In genomic region chr6:130282234-130282995, GRCh38 we compare ENCODE assay signal across 9 cellular contexts. TPM values are rescaled to one million over a fixed set of nuclear protein-coding genes. Genes with fewer than 3 reads are reported as not detected.
DNase-seq lines count a peak whose midpoint lies in the region; ATAC-seq, FAIRE-seq and TF ChIP-seq lines count a peak whose summit lies in the region.
"Had no signal": no experiment of that assay in that cellular context is flagged by ENCODE, and none has a peak within 500 bp of the region (broad histone marks: within the 10 kb centered on the region; RNA-seq: fewer than 3 reads in every experiment).

No MANE protein-coding gene starts in this region.

- H3K36me3 Mint-ChIP-seq in activated CD8-positive, alpha-beta memory T cell treated with anti-CD3 and anti-CD28 coated beads, Interleukin-2, amount 10 ng/mL, durations not matched to agents 7 days and 5 days = peaks cover 12% of the 10 kb centered on the region
- H3K36me3 Mint-ChIP-seq in T-cell = peaks cover 4% of the 10 kb centered on the region

- H3K27ac ChIP-seq in keratinocyte (ENCODE audit: control insufficient read depth, insufficient read depth, low read length) = no peak overlapping the region

- no peaks in the 10 kb centered on the region for H3K9me1 ChIP-seq in keratinocyte (ENCODE audit: control insufficient read depth, extremely low read depth, insufficient read depth, low read length)

- FAIRE-seq in keratinocyte (lab: Jason Lieb, UNC) = no peak

- no peaks in the 10 kb centered on the region for H3K27me3 Mint-ChIP-seq in activated CD8-positive, alpha-beta memory T cell treated with anti-CD3 and anti-CD28 coated beads, Interleukin-2, amount 10 ng/mL, durations not matched to agents 7 days and 5 days
- no peaks in the 10 kb centered on the region for H3K27me3 Mint-ChIP-seq in T-cell

- H3K4me1 Mint-ChIP-seq in activated CD8-positive, alpha-beta memory T cell treated with anti-CD3 and anti-CD28 coated beads, Interleukin-2, amount 10 ng/mL, durations not matched to agents 7 days and 5 days = peaks cover 12% of the 10 kb centered on the region
- peaks cover 8 to 16% (median 15%) of the 10 kb centered on the region in 3 donors for H3K4me1 Mint-ChIP-seq in T-cell

- CTCF ChIA-PET in activated CD8-positive, alpha-beta memory T cell treated with anti-CD3 and anti-CD28 coated beads, Interleukin-2, amount 10 ng/mL, durations not matched to agents 7 days and 5 days (lab: Charles Lee) = interaction anchor here (0.9 to 1.9 kb wide), 33 partner anchors 9 to 416 kb away, joined by 3 to 10 read pairs (median 3); partner anchors contain the start of gene SAMD3
- CTCF ChIA-PET in T-cell (lab: Charles Lee) = interaction anchor here (0.5 to 1.7 kb wide), 49 partner anchors 9 to 817 kb away, joined by 3 to 15 read pairs (median 4); partner anchors contain the start of gene SAMD3 (in 1 of the 2)

- no peak overlapping the region for H3K4me2 ChIP-seq in keratinocyte (ENCODE audit: control insufficient read depth, extremely low read depth, insufficient read depth, low read depth, low read length)

- dilution Hi-C loops in keratinocyte (cut with MboI; ENCODE audit: extremely low pct_ligation_motif_present, low sequenced_read_pairs) = no loop called here

- peaks cover 2% of the 10 kb centered on the region for H3K9me3 Mint-ChIP-seq in activated CD8-positive, alpha-beta memory T cell treated with anti-CD3 and anti-CD28 coated beads, Interleukin-2, amount 10 ng/mL, durations not matched to agents 7 days and 5 days (ENCODE audit: low read depth)
- peaks cover 0 to 8% (median 0%) of the 10 kb centered on the region in 3 donors for H3K9me3 Mint-ChIP-seq in T-cell

- H3K4me3 Mint-ChIP-seq in activated CD8-positive, alpha-beta memory T cell treated with anti-CD3 and anti-CD28 coated beads, Interleukin-2, amount 10 ng/mL, durations not matched to agents 7 days and 5 days = no peak overlapping the region
- no peak overlapping the region for H3K4me3 Mint-ChIP-seq in T-cell

- no peaks in the 10 kb centered on the region for H3K9me3 ChIP-seq in keratinocyte (ENCODE audit: control insufficient read depth, low read depth, low read length)

- no peaks in the 10 kb centered on the region for H3K79me2 ChIP-seq in keratinocyte (ENCODE audit: control insufficient read depth, insufficient read depth, low read length)

- H3K4me1 ChIP-seq in keratinocyte (ENCODE audit: control insufficient read depth, extremely low read depth, insufficient read depth, low read length) = no peaks in the 10 kb centered on the region

- H3K4me3 ChIP-seq in keratinocyte (ENCODE audit: control insufficient read depth in 2 of 3, extremely low read depth in 1 of 3, insufficient read depth in 2 of 3, low read depth in 1 of 3, low read length in 3 of 3) = no peak overlapping the region

- TF ChIP-seq CTCF in keratinocyte (optimal IDR thresholded peaks at IDR 0.05 in 1 of 3, IDR thresholded peaks at IDR 0.05 in 1 of 3, conservative IDR thresholded peaks at IDR 0.05 in 1 of 3; ENCODE audit: extremely low read depth in 1 of 3, insufficient read depth in 2 of 3, low read length in 3 of 3) = peak; percentile 13 to 55 (median 37)

- DNase-seq in activated CD8-positive, alpha-beta memory T cell treated with anti-CD3 and anti-CD28 coated beads, Interleukin-2, amount 10 ng/mL, durations not matched to agents 7 days and 5 days = peak; percentile 63
- no peak for DNase-seq in activated CD8-positive, alpha-beta memory T cell treated with anti-CD3 and anti-CD28 coated beads, Interleukin-2, amount 50 U/mL, for 48 hours
- DNase-seq in T-cell = peak in 24 of 34 experiments; percentile 4 to 51 (median 20)
- DNase-seq in keratinocyte (ENCODE audit: low read depth, low spot score) = no peak
- no peak for DNase-seq in putamen (ENCODE audit: low spot score)
- no peak for DNase-seq in NCI-H1092 (lab: John Stamatoyannopoulos, UW)

- peak overlapping the region; percentile 73 for H3K27ac Mint-ChIP-seq in activated CD8-positive, alpha-beta memory T cell treated with anti-CD3 and anti-CD28 coated beads, Interleukin-2, amount 10 ng/mL, durations not matched to agents 7 days and 5 days
- no peak overlapping the region for H3K27ac Mint-ChIP-seq in T-cell

- no peaks in the 10 kb centered on the region for H3K27me3 ChIP-seq in keratinocyte (ENCODE audit: control insufficient read depth, extremely low read depth, insufficient read depth, low read length)

- peak; percentile 93 for ATAC-seq in activated CD8-positive, alpha-beta memory T cell treated with anti-CD3 and anti-CD28 coated beads, Interleukin-2, amount 10 ng/mL, durations not matched to agents 7 days and 5 days
- peak; percentile 86 for ATAC-seq in HG02885 (IDR thresholded peaks at IDR 0.05; ENCODE audit: poor library complexity, unreplicated experiment)
- peak; percentile 57 to 85 (median 76) for ATAC-seq in T-cell (replicated peaks in 1 of 4)
- ATAC-seq in GM21737 (IDR thresholded peaks at IDR 0.05; ENCODE audit: unreplicated experiment) = no peak

- POLR2A ChIA-PET in T-cell (lab: Charles Lee) = interaction anchor here (0.6 kb wide), 2 partner anchors 104 to 265 kb away, joined by 3 to 4 read pairs; no protein-coding TSS in a partner anchor

- H4K20me1 ChIP-seq in keratinocyte (ENCODE audit: control insufficient read depth, extremely low read depth, insufficient read depth, low read length) = no peaks in the 10 kb centered on the region

- H3K9ac ChIP-seq in keratinocyte (ENCODE audit: control insufficient read depth, extremely low read depth, insufficient read depth, low read length) = no peak overlapping the region

- no peaks in the 10 kb centered on the region for H3K36me3 ChIP-seq in keratinocyte (ENCODE audit: control insufficient read depth in 2 of 2, extremely low read depth in 1 of 2, insufficient read depth in 2 of 2, low read length in 2 of 2)

- no peak overlapping the region for H2AFZ ChIP-seq in keratinocyte (ENCODE audit: control insufficient read depth, low read length)

RNA-seq across cellular contexts. Expression of gene SAMD3, which starts 59.7 kb away (rescaled TPM):
- total RNA-seq in activated CD8-positive, alpha-beta memory T cell treated with anti-CD3 and anti-CD28 coated beads, Interleukin-2, amount 10 ng/mL, durations not matched to agents 7 days and 5 days = 10 to 100 TPM; 14.3 to 47.9 TPM
- 10 to 100 TPM; 27.5 to 73.8 (median 38.5) TPM for total RNA-seq in T-cell
- 2.9 to 7.0 TPM (median 5.4 TPM) in 3 replicates for polyA plus RNA-seq in keratinocyte
- polyA plus RNA-seq in keratinocyte (2011; ENCODE audit: low read depth) = not detected
- 4.8 and 5.3 TPM in 2 replicates for polyA plus RNA-seq in keratinocyte (2011; cell fraction: cytosol; rRNA removed)
- 9.8 and 12.7 TPM in 2 replicates for polyA plus RNA-seq in keratinocyte (2011; cell fraction: nucleus; rRNA removed)
- polyA plus RNA-seq in keratinocyte (2012; ENCODE audit: low replicate concordance) = 4.9 TPM in 1 of 2 replicates, not detected in the other
- 1.3 to 16.5 TPM (median 9.1 TPM) in 3 replicates for polyA minus RNA-seq in keratinocyte
- polyA minus RNA-seq in keratinocyte (2011; cell fraction: cytosol; rRNA and poly(A)+ RNA removed) = 7.5 TPM
- polyA minus RNA-seq in keratinocyte (2011; cell fraction: nucleus; rRNA and poly(A)+ RNA removed) = 5.9 and 14.2 TPM in 2 replicates
- total RNA-seq: Daoy had no signal

Comparison
In these comparisons a context has a peak if more than half of its experiments do, and no peak if none do; other contexts are left out.
1. DNase-seq: peak in activated CD8-positive, alpha-beta memory T cell treated with anti-CD3 and anti-CD28 coated beads, Interleukin-2, amount 10 ng/mL, durations not matched to agents 7 days and 5 days (single experiment) and T-cell (24 of 34); none in activated CD8-positive, alpha-beta memory T cell treated with anti-CD3 and anti-CD28 coated beads, Interleukin-2, amount 50 U/mL, for 48 hours (single experiment), keratinocyte (single experiment), putamen (single experiment) and NCI-H1092 (single experiment).